Comparison of ENCODE assay signal across 15 cellular contexts in genomic region chr22:20578707-20579106, GRCh38.
"Had no signal": no experiment of that assay in that cellular context is flagged by ENCODE, and none has a peak within 500 bp of the region (broad histone marks: within the 10 kb centered on the region; RNA-seq: fewer than 3 reads in every experiment).

No MANE protein-coding gene starts in this region.

- H3K4me1 ChIP-seq: foreskin keratinocyte had no signal

- H3K4me3 Mint-ChIP-seq: activated CD4-positive, alpha-beta memory T cell treated with anti-CD3 and anti-CD28 coated beads, Interleukin-2, amount 10 ng/mL, durations not matched to agents 7 days and 5 days; activated CD4-positive, alpha-beta T cell treated with anti-CD3 and anti-CD28 coated beads for 36 hours; nephron; stimulated activated naive CD8-positive, alpha-beta T cell treated with anti-CD3 and anti-CD28 coated beads, Interleukin-15, Interleukin-2, amounts not matched to agents 100 ng/mL and 50 ng/mL, for 24 hours had no signal

- H3K27me3 Mint-ChIP-seq: activated CD4-positive, alpha-beta memory T cell treated with anti-CD3 and anti-CD28 coated beads, Interleukin-2, amount 10 ng/mL, durations not matched to agents 7 days and 5 days; activated CD4-positive, alpha-beta T cell treated with anti-CD3 and anti-CD28 coated beads for 36 hours; stimulated activated naive CD8-positive, alpha-beta T cell treated with anti-CD3 and anti-CD28 coated beads, Interleukin-15, Interleukin-2, amounts not matched to agents 100 ng/mL and 50 ng/mL, for 24 hours had no signal

- H3K4me3 ChIP-seq: heart left ventricle, mucosa of descending colon, thoracic aorta had no signal

- H3K27ac ChIP-seq: brain microvascular endothelial cell, foreskin keratinocyte, heart left ventricle, thoracic aorta, VCaP had no signal

- H3K9me3 ChIP-seq: heart left ventricle, mucosa of descending colon, thoracic aorta had no signal

- H3K27ac Mint-ChIP-seq: activated CD4-positive, alpha-beta memory T cell treated with anti-CD3 and anti-CD28 coated beads, Interleukin-2, amount 10 ng/mL, durations not matched to agents 7 days and 5 days; activated CD4-positive, alpha-beta T cell treated with anti-CD3 and anti-CD28 coated beads for 36 hours; nephron; stimulated activated naive CD8-positive, alpha-beta T cell treated with anti-CD3 and anti-CD28 coated beads, Interleukin-15, Interleukin-2, amounts not matched to agents 100 ng/mL and 50 ng/mL, for 24 hours had no signal

- H3K9me3 Mint-ChIP-seq: activated CD4-positive, alpha-beta memory T cell treated with anti-CD3 and anti-CD28 coated beads, Interleukin-2, amount 10 ng/mL, durations not matched to agents 7 days and 5 days; nephron; stimulated activated naive CD8-positive, alpha-beta T cell treated with anti-CD3 and anti-CD28 coated beads, Interleukin-15, Interleukin-2, amounts not matched to agents 100 ng/mL and 50 ng/mL, for 24 hours had no signal

- H3K27me3 ChIP-seq: brain microvascular endothelial cell, foreskin keratinocyte, heart left ventricle had no signal

- ATAC-seq: activated CD4-positive, alpha-beta T cell treated with anti-CD3 and anti-CD28 coated beads for 36 hours; foreskin keratinocyte; mucosa of descending colon had no signal

- H3K4me1 Mint-ChIP-seq: nephron had no signal

- DNase-seq: activated CD4-positive, alpha-beta memory T cell treated with anti-CD3 and anti-CD28 coated beads, Interleukin-2, amount 10 ng/mL, durations not matched to agents 7 days and 5 days; activated CD4-positive, alpha-beta T cell treated with anti-CD3 and anti-CD28 coated beads for 36 hours; amygdala; brain microvascular endothelial cell; foreskin keratinocyte; heart left ventricle; islet precursor cell; mucosa of descending colon; stimulated activated CD4-positive, alpha-beta T cell treated with anti-CD3 and anti-CD28 coated beads, Interleukin-4, amount 100 ng/mL, for 1 hour; stimulated activated CD8-positive, alpha-beta memory T cell treated with anti-CD3 and anti-CD28 coated beads, Interleukin-4, amount 100 ng/mL, for 48 hours; T1000 had no signal
